ENCODE assay signal across 9 cellular contexts in the genomic region with DNA sequence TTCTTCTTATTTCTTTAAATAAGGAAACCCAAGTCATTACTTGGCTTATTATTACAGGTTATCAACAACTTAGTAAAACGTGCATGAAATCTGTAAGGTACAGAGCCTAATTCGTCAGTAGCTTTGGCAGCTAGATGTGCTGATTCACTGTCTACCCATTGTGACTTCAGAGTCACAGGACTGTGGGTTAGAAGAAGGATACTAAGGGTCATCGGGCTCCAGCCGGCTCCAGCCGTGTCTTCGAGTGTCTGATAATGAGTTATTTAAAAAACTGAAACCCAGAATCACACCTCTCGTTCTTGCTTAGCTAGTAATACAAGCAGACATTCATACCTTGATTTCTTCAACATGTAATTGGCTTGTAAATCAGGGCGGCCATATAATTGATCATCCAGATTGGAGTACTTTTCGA.
DNase-seq lines count a peak whose midpoint lies in the region; ATAC-seq and TF ChIP-seq lines count a peak whose summit lies in the region.
"Had no signal": no experiment of that assay in that cellular context is flagged by ENCODE, and none has a peak within 500 bp of the region (broad histone marks: within the 10 kb centered on the region; RNA-seq: fewer than 3 reads in every experiment).

No MANE protein-coding gene starts in this region.

- H3K36me3 ChIP-seq in adrenal gland (replicated peaks in 1 of 2) (no peaks in the 10 kb centered on the region), right atrium auricular region (no peaks in the 10 kb centered on the region), gastrocnemius medialis (no peaks in the 10 kb centered on the region), SJCRH30 (no peaks in the 10 kb centered on the region)

- H3K36me3 Mint-ChIP-seq in T-helper 2 cell treated with Interferon-gamma antibody and Interleukin-4, amounts not matched to agents 5 μg/mL and 100 μg/mL, for 36 hours (ENCODE audit: low read depth), result peaks cover 1% of the 10 kb centered on the region

- peak; percentile 98 for ATAC-seq in gastrocnemius medialis

- H3K9me3 ChIP-seq in adrenal gland (replicated peaks in 1 of 3) (no peaks in the 10 kb centered on the region), right atrium auricular region (no peaks in the 10 kb centered on the region), gastrocnemius medialis (no peaks in the 10 kb centered on the region), SJCRH30 (replicated peaks) (no peaks in the 10 kb centered on the region)

- WGBS in adrenal gland, 4 donors, result 33 to 38% (median 34%) methylated on average over 9 of the region's 9 CpGs

- peaks cover 21% of the 10 kb centered on the region for H3K4me1 Mint-ChIP-seq in T-helper 2 cell treated with Interferon-gamma antibody and Interleukin-4, amounts not matched to agents 5 μg/mL and 100 μg/mL, for 36 hours (ENCODE audit: low read depth)

- TF ChIP-seq POLR2A in adrenal gland (IDR thresholded peaks at IDR 0.05) (no peak), gastrocnemius medialis (IDR thresholded peaks at IDR 0.05) (no peak)

- no peaks in the 10 kb centered on the region for H3K27me3 ChIP-seq in adrenal gland
- H3K27me3 ChIP-seq in right atrium auricular region, result no peaks in the 10 kb centered on the region
- H3K27me3 ChIP-seq in gastrocnemius medialis, result no peaks in the 10 kb centered on the region
- H3K27me3 ChIP-seq in SJCRH30, result no peaks in the 10 kb centered on the region

- intact Hi-C loops in adrenal gland (cut with DNase I), result no loop called here
- intact Hi-C loops in gastrocnemius medialis (cut with DNase I; ENCODE audit: low total_unique reads), result no loop called here

- DNase-seq in H4 (ENCODE audit: low spot score) (peak; percentile 61), adrenal gland (peak; percentile 58 to 78 (median 68)), right atrium auricular region (ENCODE audit: low spot score) (peak; percentile 76), gastrocnemius medialis (peak; percentile 54 to 76), SJCRH30 (no peak), NCI-H345 (lab: John Stamatoyannopoulos, UW) (no peak)
- no peak for DNase-seq in T-helper 2 cell treated with Interferon-gamma antibody and Interleukin-4, amounts not matched to agents 5 μg/mL and 100 μg/mL, for 36 hours (ENCODE audit: low spot score)
- DNase-seq in activated CD4-positive, CD25-positive, alpha-beta regulatory T cell treated with anti-CD3 and anti-CD28 coated beads, Interleukin-2, amount 50 U/mL, for 72 hours, result no peak
- DNase-seq: T1000 had no signal

- no peaks in the 10 kb centered on the region for H3K9me3 Mint-ChIP-seq in T-helper 2 cell treated with Interferon-gamma antibody and Interleukin-4, amounts not matched to agents 5 μg/mL and 100 μg/mL, for 36 hours

- peaks cover 15 to 27% of the 10 kb centered on the region in 2 donors for H3K4me1 ChIP-seq in adrenal gland (replicated peaks in 1 of 2)
- peaks cover 0 to 22% of the 10 kb centered on the region in 2 donors for H3K4me1 ChIP-seq in right atrium auricular region
- H3K4me1 ChIP-seq in gastrocnemius medialis, result peaks cover 32 to 35% of the 10 kb centered on the region in 2 donors
- peaks cover 8% of the 10 kb centered on the region; the same call in 1 of the 2 replicates for H3K4me1 ChIP-seq in SJCRH30

- in situ Hi-C loops in gastrocnemius medialis (cut with MboI; ENCODE audit: low sequenced_read_pairs in 4 of 4), result no loop called here

- no peak overlapping the region for H3K4me3 Mint-ChIP-seq in T-helper 2 cell treated with Interferon-gamma antibody and Interleukin-4, amounts not matched to agents 5 μg/mL and 100 μg/mL, for 36 hours

- no peak overlapping the region for H3K27ac Mint-ChIP-seq in T-helper 2 cell treated with Interferon-gamma antibody and Interleukin-4, amounts not matched to agents 5 μg/mL and 100 μg/mL, for 36 hours

- H3K27me3 Mint-ChIP-seq in T-helper 2 cell treated with Interferon-gamma antibody and Interleukin-4, amounts not matched to agents 5 μg/mL and 100 μg/mL, for 36 hours (ENCODE audit: low read depth), result peaks cover 5% of the 10 kb centered on the region

- H3K27ac ChIP-seq in adrenal gland, result peak overlapping the region in 3 of 5 donors; percentile 20 to 73 (median 43)
- peak overlapping the region; percentile 29 to 53 for H3K27ac ChIP-seq in right atrium auricular region
- H3K27ac ChIP-seq in gastrocnemius medialis, result peak overlapping the region; percentile 49 to 75 (median 65)
- no peak overlapping the region for H3K27ac ChIP-seq in SJCRH30

- TF ChIP-seq CTCF in adrenal gland (IDR thresholded peaks at IDR 0.05) (no peak), right atrium auricular region (IDR thresholded peaks at IDR 0.05) (no peak), gastrocnemius medialis (IDR thresholded peaks at IDR 0.05 in 4 of 5, conservative IDR thresholded peaks at IDR 0.05 in 1 of 5) (no peak)

- H3K4me3 ChIP-seq in adrenal gland (peak overlapping the region in 1 of 4 donors; percentile 4), right atrium auricular region (no peak overlapping the region), gastrocnemius medialis (peak overlapping the region in 3 of 4 donors; percentile 4 to 24 (median 17)), SJCRH30 (no peak overlapping the region)

Comparison
In these comparisons a context has a peak if more than half of its experiments do, and no peak if none do; other contexts are left out.
1. DNase-seq: peak in H4 (single experiment), adrenal gland (7 of 7), right atrium auricular region (single experiment) and gastrocnemius medialis (2 of 2); none in T-helper 2 cell treated with Interferon-gamma antibody and Interleukin-4, amounts not matched to agents 5 μg/mL and 100 μg/mL, for 36 hours (single experiment), SJCRH30 (0 of 2), NCI-H345 (single experiment) and activated CD4-positive, CD25-positive, alpha-beta regulatory T cell treated with anti-CD3 and anti-CD28 coated beads, Interleukin-2, amount 50 U/mL, for 72 hours (single experiment).
2. H3K4me3 ChIP-seq: peak in gastrocnemius medialis (3 of 4); none in right atrium auricular region (0 of 2) and SJCRH30 (single experiment).